In the genomic region with DNA sequence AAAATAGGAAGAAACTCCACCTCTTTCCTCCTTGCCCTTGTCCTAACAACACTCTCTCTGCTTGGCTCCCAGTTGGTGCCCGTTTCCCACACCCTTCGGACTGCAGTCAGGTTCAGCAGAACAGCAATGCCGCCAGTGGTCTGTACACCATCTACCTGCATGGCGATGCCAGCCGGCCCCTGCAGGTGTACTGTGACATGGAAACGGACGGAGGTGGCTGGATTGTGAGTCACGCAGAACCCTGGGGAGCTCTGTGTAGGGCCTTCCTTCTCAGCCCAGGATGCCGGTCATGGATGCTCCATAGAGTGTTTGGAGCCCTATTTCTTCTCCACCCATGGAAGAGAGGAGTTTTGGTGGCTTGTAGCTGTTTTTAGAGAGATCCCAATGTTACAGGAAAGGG, we compare ENCODE assay signal across 24 cellular contexts.
DNase-seq lines count a peak whose midpoint lies in the region; ATAC-seq and TF ChIP-seq lines count a peak whose summit lies in the region.
"Had no signal": no experiment of that assay in that cellular context is flagged by ENCODE, and none has a peak within 500 bp of the region (broad histone marks: within the 10 kb centered on the region; RNA-seq: fewer than 3 reads in every experiment).

No MANE protein-coding gene starts in this region.

- H3K4me3 ChIP-seq in Loucy (ENCODE audit: low read length, poor library complexity, severe bottlenecking), result no peak overlapping the region
- H3K4me3 ChIP-seq in hepatocyte, result no peak overlapping the region
- no peak overlapping the region for H3K4me3 ChIP-seq in spleen
- no peak overlapping the region for H3K4me3 ChIP-seq in prostate gland
- H3K4me3 ChIP-seq: thoracic aorta had no signal

- H4K20me1 ChIP-seq in Loucy (ENCODE audit: insufficient read depth, low read length, poor library complexity, severe bottlenecking) (no peaks in the 10 kb centered on the region), hepatocyte (ENCODE audit: insufficient read depth, poor library complexity, severe bottlenecking) (no peaks in the 10 kb centered on the region)

- H3K4me1 ChIP-seq in Loucy (ENCODE audit: insufficient read depth, low read length, poor library complexity, severe bottlenecking), result peaks cover 23% of the 10 kb centered on the region
- peaks cover 12% of the 10 kb centered on the region for H3K4me1 ChIP-seq in hepatocyte (ENCODE audit: insufficient read depth)
- H3K4me1 ChIP-seq in spleen, result peaks cover 0 to 44% (median 18%) of the 10 kb centered on the region in 6 donors
- H3K4me1 ChIP-seq in prostate gland (replicated peaks), result no peaks in the 10 kb centered on the region

- H3K27me3 ChIP-seq in Loucy (ENCODE audit: insufficient read depth, low read length, poor library complexity, severe bottlenecking) (no peaks in the 10 kb centered on the region), hepatocyte (no peaks in the 10 kb centered on the region), spleen (replicated peaks in 1 of 7) (no peaks in the 10 kb centered on the region), prostate gland (replicated peaks; ENCODE audit: insufficient read depth) (no peaks in the 10 kb centered on the region)
- H3K27me3 ChIP-seq: BE2C, brain microvascular endothelial cell had no signal

- WGBS in hepatocyte (ENCODE audit: low lambda C conversion rate, missing lambda C conversion rate), result 98% methylated on average over 9 of the region's 9 CpGs
- WGBS in spleen, 5 donors, result 78 to 96% (median 87%) methylated on average over 5 to 9 of the region's 9 CpGs
- 95% methylated on average over 9 of the region's 9 CpGs for WGBS in prostate gland

- H3F3A ChIP-seq in Loucy (ENCODE audit: low read depth), result no peaks in the 10 kb centered on the region

- H2AFZ ChIP-seq in Loucy (ENCODE audit: low read length) (peak overlapping the region; percentile 1; the same call in 1 of the 2 replicates), hepatocyte (no peak overlapping the region)

- H3K4me2 ChIP-seq in Loucy (ENCODE audit: low read depth, low read length, poor library complexity, severe bottlenecking) (no peak overlapping the region), hepatocyte (no peak overlapping the region)
- H3K4me2 ChIP-seq: KMS-11 had no signal

- H3K36me3 ChIP-seq in Loucy (ENCODE audit: insufficient read depth, low read length) (no peaks in the 10 kb centered on the region), hepatocyte (replicated peaks; ENCODE audit: insufficient read depth, low read depth) (no peaks in the 10 kb centered on the region), spleen (no peaks in the 10 kb centered on the region), prostate gland (no peaks in the 10 kb centered on the region)
- H3K36me3 ChIP-seq: BE2C, brain microvascular endothelial cell, thoracic aorta had no signal

- H3K27ac ChIP-seq in hepatocyte, result peak overlapping the region; percentile 52
- peak overlapping the region in 5 of 8 donors; percentile 10 to 60 (median 49) for H3K27ac ChIP-seq in spleen
- no peak overlapping the region for H3K27ac ChIP-seq in prostate gland
- H3K27ac ChIP-seq: brain microvascular endothelial cell, HL-60, KMS-11, thoracic aorta had no signal

- TF ChIP-seq POLR2A in spleen (IDR thresholded peaks at IDR 0.05) (no peak), prostate gland (IDR thresholded peaks at IDR 0.05) (no peak)

- H3K79me2 ChIP-seq in Loucy (ENCODE audit: insufficient read depth, low read length), result no peaks in the 10 kb centered on the region
- no peaks in the 10 kb centered on the region for H3K79me2 ChIP-seq in hepatocyte

- no peak for ATAC-seq in HG03135 (IDR thresholded peaks at IDR 0.05; ENCODE audit: unreplicated experiment)
- ATAC-seq: natural killer cell, PC-3, T-helper 17 cell had no signal

- H3K9me3 ChIP-seq in Loucy (ENCODE audit: insufficient read depth, low read depth, low read length) (no peaks in the 10 kb centered on the region), hepatocyte (ENCODE audit: low read depth) (no peaks in the 10 kb centered on the region), spleen (no peaks in the 10 kb centered on the region), prostate gland (no peaks in the 10 kb centered on the region)
- H3K9me3 ChIP-seq: BE2C, thoracic aorta had no signal

- H3K9me2 ChIP-seq in Loucy (replicated peaks; ENCODE audit: low read depth, low read length) (no peaks in the 10 kb centered on the region), hepatocyte (replicated peaks; ENCODE audit: insufficient read depth) (no peaks in the 10 kb centered on the region)

- H3K9ac ChIP-seq in Loucy (ENCODE audit: low read depth, low read length, poor library complexity, severe bottlenecking), result no peak overlapping the region
- H3K9ac ChIP-seq: KMS-11 had no signal

- intact Hi-C loops in spleen (cut with DNase I; ENCODE audit: low total_unique reads) (no loop called here), prostate gland (cut with DNase I) (no loop called here)

- TF ChIP-seq CTCF in Loucy (conservative IDR thresholded peaks at IDR 0.05; ENCODE audit: low read length) (no peak), hepatocyte (IDR thresholded peaks at IDR 0.05; ENCODE audit: poor library complexity) (no peak), spleen (IDR thresholded peaks at IDR 0.05 in 8 of 11, conservative IDR thresholded peaks at IDR 0.05 in 3 of 11) (no peak), prostate gland (IDR thresholded peaks at IDR 0.05) (no peak)

- peak; percentile 41 for DNase-seq in ELF-1 (ENCODE audit: low read depth, low spot score)
- DNase-seq in hepatocyte (ENCODE audit: low spot score), result no peak
- no peak for DNase-seq in spleen
- no peak for DNase-seq in activated gamma-delta T cell (lab: John Stamatoyannopoulos, UW)
- DNase-seq in prostate gland (ENCODE audit: low spot score), result no peak
- no peak for DNase-seq in stimulated activated CD4-positive, alpha-beta T cell treated with anti-CD3 and anti-CD28 coated beads, Interleukin-4, amount 100 ng/mL, for 4 hours
- DNase-seq: activated CD4-positive, alpha-beta memory T cell treated with anti-CD3 and anti-CD28 coated beads for 36 hours; activated CD4-positive, CD25-positive, alpha-beta regulatory T cell treated with anti-CD3 and anti-CD28 coated beads, Interleukin-2, amount 50 U/mL, for 72 hours; activated CD8-positive, alpha-beta memory T cell treated with anti-CD3 and anti-CD28 coated beads, Interleukin-2, amount 50 U/mL, for 48 hours; BE2C; brain microvascular endothelial cell; H7; natural killer cell; NCI-H1930; NCI-H526; NK-92 treated with Interleukin-12 subunit alpha and Interleukin-12 subunit beta, amount 100 ng/mL, for 24 hours; stimulated activated naive CD4-positive, alpha-beta T cell; T-helper 17 cell had no signal

Comparison
In these comparisons a context has a peak if more than half of its experiments do, and no peak if none do; other contexts are left out.
1. H3K27ac ChIP-seq: peak in hepatocyte (single experiment) and spleen (5 of 8); none in prostate gland (0 of 2).